Comparison of ENCODE assay signal across 1 cellular context in the genomic region with DNA sequence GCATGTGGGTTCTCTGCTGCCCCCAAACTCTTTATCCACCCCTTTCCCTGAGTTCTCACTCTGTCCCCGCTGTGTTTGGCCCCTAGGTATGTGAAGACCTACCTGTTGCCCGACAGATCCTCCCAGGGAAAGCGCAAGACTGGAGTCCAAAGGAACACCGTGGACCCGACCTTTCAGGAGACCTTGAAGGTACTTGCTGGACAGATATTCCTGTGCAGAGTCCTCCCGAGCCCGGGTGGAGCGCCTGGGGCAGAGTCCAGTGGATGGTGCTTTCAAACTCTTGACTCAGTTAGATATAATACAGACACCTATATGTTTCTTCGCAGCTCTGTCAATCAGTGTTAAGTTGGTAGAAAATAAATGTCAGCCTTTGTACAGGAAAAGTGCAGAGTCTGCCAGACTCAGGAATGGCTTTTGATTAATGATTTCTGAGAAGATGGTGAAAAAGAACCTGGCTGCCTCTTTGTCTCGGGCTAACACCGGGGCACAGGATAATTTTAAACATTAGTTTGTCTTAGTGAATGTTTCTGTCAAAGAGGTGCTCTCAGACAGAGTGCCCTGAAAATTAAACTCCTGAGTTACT.
A peak's percentile ranks its signal among the peaks of the same experiment; 100 is the strongest.
TF ChIP-seq lines count a peak whose summit lies in the region.

No MANE protein-coding gene starts in this region.

TF ChIP-seq in K562, 482 proteins besides CTCF, POLR2A, EP300 and RAD21 (continued from another document):
- TF ChIP-seq IRF1 (CRISPR knock-in tag; IDR thresholded peaks at IDR 0.05; ENCODE audit: borderline replicate concordance) (no peak), ZNF324 (CRISPR knock-in tag; IDR thresholded peaks at IDR 0.05) (no peak), MEIS2 (IDR thresholded peaks at IDR 0.05; ENCODE audit: partially characterized antibody) (peak; percentile 5)
